16 cellular contexts compared by ENCODE assay signal in genomic region chr13:34867590-34867989, GRCh38.
DNase-seq lines count a peak whose midpoint lies in the region; ATAC-seq, FAIRE-seq and TF ChIP-seq lines count a peak whose summit lies in the region.
"Had no signal": no experiment of that assay in that cellular context is flagged by ENCODE, and none has a peak within 500 bp of the region (broad histone marks: within the 10 kb centered on the region; RNA-seq: fewer than 3 reads in every experiment).

No MANE protein-coding gene starts in this region.

- no peak for TF ChIP-seq RAD21 in A549 (conservative IDR thresholded peaks at IDR 0.05 in 1 of 2, IDR thresholded peaks at IDR 0.05 in 1 of 2)

- no peaks in the 10 kb centered on the region for H3K79me2 ChIP-seq in GM23248 (ENCODE audit: insufficient read depth)

- TF ChIP-seq EP300 in A549 (IDR thresholded peaks at IDR 0.05) = no peak

- no peak overlapping the region for H2AFZ ChIP-seq in GM23248

- in situ Hi-C loops in GM23248 (cut with MboI) = no loop called here

- H3F3A ChIP-seq in GM23248 (ENCODE audit: insufficient read depth) = 0 out of 2 replicates have a peak, but pooled peaks cover 12% of the 10 kb centered on the region

- no peak for TF ChIP-seq CTCF in A549 (IDR thresholded peaks at IDR 0.05)
- no peak for TF ChIP-seq CTCF in ascending aorta (IDR thresholded peaks at IDR 0.05)

- WGBS in A549 (ENCODE audit: missing lambda C conversion rate) = 76% methylated on average over 4 of the region's 4 CpGs
- WGBS in GM23248 (ENCODE audit: low coverage in 1 of 2, low lambda C conversion rate in 2 of 2, missing lambda C conversion rate in 2 of 2), 2 experiments = 77 to 81% methylated on average over 4 of the region's 4 CpGs

- H3K4me3 ChIP-seq in A549 (no peak overlapping the region), GM23248 (no peak overlapping the region), ascending aorta (no peak overlapping the region)
- H3K4me3 ChIP-seq: BLaER1 treated with 17β-estradiol and CSF1 and Interleukin-3, amounts not matched to agents 10 nM and 100 nM; vagina had no signal

- POLR2A ChIA-PET in A549 (lab: Yijun Ruan, JAX) = no interaction called here

- H3K9me2 ChIP-seq in GM23248 (ENCODE audit: insufficient read depth) = no peaks in the 10 kb centered on the region

- H3K27ac ChIP-seq in A549 = peak overlapping the region; percentile 73 to 86
- no peak overlapping the region for H3K27ac ChIP-seq in GM23248
- no peak overlapping the region for H3K27ac ChIP-seq in ascending aorta
- H3K27ac ChIP-seq: BLaER1 treated with 17β-estradiol and CSF1 and Interleukin-3, amounts not matched to agents 10 nM and 100 nM; vagina had no signal

- TF ChIP-seq POLR2A in A549 (IDR thresholded peaks at IDR 0.05; ENCODE audit: low read length) = no peak

- H3K4me1 ChIP-seq in A549 = peaks cover 40% of the 10 kb centered on the region
- peaks cover 24% of the 10 kb centered on the region for H3K4me1 ChIP-seq in GM23248 (ENCODE audit: insufficient read depth)
- no peaks in the 10 kb centered on the region for H3K4me1 ChIP-seq in ascending aorta
- H3K4me1 ChIP-seq: BLaER1 treated with 17β-estradiol and CSF1 and Interleukin-3, amounts not matched to agents 10 nM and 100 nM; vagina had no signal

- H3K27me3 ChIP-seq in GM23248 (replicated peaks; ENCODE audit: insufficient read depth) (no peaks in the 10 kb centered on the region; the same call in 1 of the 2 replicates), ascending aorta (no peaks in the 10 kb centered on the region)
- H3K27me3 ChIP-seq: BLaER1 treated with 17β-estradiol and CSF1 and Interleukin-3, amounts not matched to agents 10 nM and 100 nM; vagina had no signal

- no peak for FAIRE-seq in A549 (lab: Jason Lieb, UNC)
- peak; percentile 49 for FAIRE-seq in islet of Langerhans (lab: Jason Lieb, UNC)
- FAIRE-seq: colon, frontal cortex had no signal

- DNase-seq in A549 (ENCODE audit: low read depth in 1 of 2, low spot score in 1 of 2) (peak in 1 of 2 experiments; percentile 15), GM23248 (peak; percentile 41), amniotic stem cell (lab: John Stamatoyannopoulos, UW) (peak; percentile 9), DMS153 treated with DMSO at 0.1 percent for 48 hours (lab: John Stamatoyannopoulos, UW; ENCODE audit: unreplicated experiment) (no peak), NOMO-1 (lab: John Stamatoyannopoulos, UW; ENCODE audit: unreplicated experiment in 2 of 2) (no peak), ascending aorta (ENCODE audit: low spot score in 2 of 2) (no peak)
- DNase-seq in stimulated activated CD4-positive, alpha-beta T cell treated with anti-CD3 and anti-CD28 coated beads, Interleukin-15, amount 100 ng/mL, for 24 hours = no peak
- DNase-seq: activated CD4-positive, alpha-beta memory T cell treated with anti-CD3 and anti-CD28 coated beads, Interleukin-2, amount 10 ng/mL, durations not matched to agents 7 days and 5 days; activated gamma-delta T cell treated with Interleukin-2 at 50 U/mL for 16 hours; NCI-H1436 treated with DMSO at 0.1 percent for 48 hours; stimulated activated CD4-positive, alpha-beta T cell treated with anti-CD3 and anti-CD28 coated beads, Interleukin-1b, Interleukin-23, amount 100 ng/mL, for 48 hours had no signal

- H3K9ac ChIP-seq in GM23248 = no peak overlapping the region
- H3K9ac ChIP-seq: BLaER1 treated with 17β-estradiol and CSF1 and Interleukin-3, amounts not matched to agents 10 nM and 100 nM had no signal

- H3K9me3 ChIP-seq in A549 = no peaks in the 10 kb centered on the region
- no peaks in the 10 kb centered on the region for H3K9me3 ChIP-seq in GM23248 (ENCODE audit: low read depth)
- H3K9me3 ChIP-seq in ascending aorta = no peaks in the 10 kb centered on the region
- H3K9me3 ChIP-seq: BLaER1 treated with 17β-estradiol and CSF1 and Interleukin-3, amounts not matched to agents 10 nM and 100 nM; vagina had no signal

- CTCF ChIA-PET in A549 (lab: Yijun Ruan, JAX) = no interaction called here

- ATAC-seq in A549 = no peak

- no peaks in the 10 kb centered on the region for H4K20me1 ChIP-seq in GM23248 (ENCODE audit: insufficient read depth)
- H4K20me1 ChIP-seq: BLaER1 treated with 17β-estradiol and CSF1 and Interleukin-3, amounts not matched to agents 10 nM and 100 nM had no signal

- intact Hi-C loops in ascending aorta (cut with DNase I) = no loop called here

- H3K36me3 ChIP-seq in GM23248 (ENCODE audit: low read depth) = no peaks in the 10 kb centered on the region
- H3K36me3 ChIP-seq in ascending aorta = no peaks in the 10 kb centered on the region
- H3K36me3 ChIP-seq: BLaER1 treated with 17β-estradiol and CSF1 and Interleukin-3, amounts not matched to agents 10 nM and 100 nM; vagina had no signal

- H3K4me2 ChIP-seq in A549 (peak overlapping the region; percentile 37), GM23248 (ENCODE audit: unreplicated experiment) (peak overlapping the region; percentile 7)
- H3K4me2 ChIP-seq: BLaER1 treated with 17β-estradiol and CSF1 and Interleukin-3, amounts not matched to agents 10 nM and 100 nM had no signal

TF ChIP-seq in A549, 52 proteins besides CTCF, POLR2A, EP300 and RAD21:
- no peak for TF ChIP-seq EHF (CRISPR knock-in tag; IDR thresholded peaks at IDR 0.05)
- peak; percentile 72; the same call in 1 of the 2 replicates for TF ChIP-seq NFE2L2 (conservative IDR thresholded peaks at IDR 0.05; ENCODE audit: low read length)
- TF ChIP-seq MAFK (IDR thresholded peaks at IDR 0.05; ENCODE audit: partially characterized antibody) = peak; percentile 87
- TF ChIP-seq RCOR1 (IDR thresholded peaks at IDR 0.05; ENCODE audit: low read depth, low read length) = no peak
- no peak for TF ChIP-seq TFCP2L1 (CRISPR knock-in tag; IDR thresholded peaks at IDR 0.05)
TF ChIP-seq in A549: peak in this region for 2.

Comparison
In these comparisons a context has a peak if more than half of its experiments do, and no peak if none do; other contexts are left out.
1. DNase-seq: peak in GM23248 (single experiment) and amniotic stem cell (single experiment); none in DMS153 treated with DMSO at 0.1 percent for 48 hours (single experiment), NOMO-1 (0 of 2), ascending aorta (0 of 2) and stimulated activated CD4-positive, alpha-beta T cell treated with anti-CD3 and anti-CD28 coated beads, Interleukin-15, amount 100 ng/mL, for 24 hours (single experiment).
2. H3K27ac ChIP-seq: peak in A549 (2 of 2); none in GM23248 (single experiment) and ascending aorta (0 of 2).